Comparison of ENCODE assay signal across 9 cellular contexts in genomic region chr5:1385395-1386273, GRCh38. TPM values are rescaled to one million over a fixed set of nuclear protein-coding genes. Genes with fewer than 3 reads are reported as not detected.
DNase-seq lines count a peak whose midpoint lies in the region; ATAC-seq and TF ChIP-seq lines count a peak whose summit lies in the region.
"Had no signal": no experiment of that assay in that cellular context is flagged by ENCODE, and none has a peak within 500 bp of the region (broad histone marks: within the 10 kb centered on the region; RNA-seq: fewer than 3 reads in every experiment).

No MANE protein-coding gene starts in this region.

- H3K9ac ChIP-seq in KMS-11: peak overlapping the region; percentile 69
- H3K9ac ChIP-seq in parathyroid adenoma: no peak overlapping the region

- no peaks in the 10 kb centered on the region for H4K20me1 ChIP-seq in KMS-11 (ENCODE audit: insufficient read depth)

- H3K4me3 ChIP-seq in KMS-11 (IDR thresholded peaks at IDR 0.05; ENCODE audit: insufficient read depth, low read depth, low read length): peak overlapping the region; percentile 50
- H3K4me3 ChIP-seq in cardiac muscle cell: peak overlapping the region; percentile 38
- H3K4me3 ChIP-seq in parathyroid adenoma (ENCODE audit: low read depth, low read length): peak overlapping the region; percentile 68
- peak overlapping the region; percentile 21 to 78 (median 50) for H3K4me3 ChIP-seq in transverse colon

- no peaks in the 10 kb centered on the region for H3K9me3 ChIP-seq in cardiac muscle cell (ENCODE audit: low read depth)
- no peaks in the 10 kb centered on the region for H3K9me3 ChIP-seq in parathyroid adenoma (ENCODE audit: control insufficient read depth, low read length)
- H3K9me3 ChIP-seq in transverse colon: no peaks in the 10 kb centered on the region

- H3K27ac ChIP-seq in KMS-11 (peak overlapping the region; percentile 35; the same call in 1 of the 2 replicates), cardiac muscle cell (no peak overlapping the region), parathyroid adenoma (peak overlapping the region; percentile 63), transverse colon (peak overlapping the region; percentile 67 to 85 (median 80))

- H3K4me1 ChIP-seq in KMS-11 (ENCODE audit: low read depth, poor library complexity, severe bottlenecking): peaks cover 17% of the 10 kb centered on the region
- peaks cover 9% of the 10 kb centered on the region for H3K4me1 ChIP-seq in cardiac muscle cell (ENCODE audit: low read depth)
- H3K4me1 ChIP-seq in parathyroid adenoma: peaks cover 13% of the 10 kb centered on the region
- peaks cover 0 to 20% (median 15%) of the 10 kb centered on the region in 4 donors for H3K4me1 ChIP-seq in transverse colon

- TF ChIP-seq EP300 in transverse colon (IDR thresholded peaks at IDR 0.05; ENCODE audit: low read depth): no peak

- peak overlapping the region; percentile 50 for H2AFZ ChIP-seq in KMS-11 (ENCODE audit: low read depth)
- H2AFZ ChIP-seq in parathyroid adenoma: peak overlapping the region; percentile 94

- H3K79me2 ChIP-seq in KMS-11 (ENCODE audit: insufficient read depth, low read depth): no peaks in the 10 kb centered on the region
- H3K79me2 ChIP-seq in parathyroid adenoma: no peaks in the 10 kb centered on the region

- in situ Hi-C loops in SK-MEL-5 (cut with HindIII; ENCODE audit: low pct_unique_long_range_greater_than_20kb, low sequenced_read_pairs): no loop called here
- in situ Hi-C loops in transverse colon (cut with MboI; ENCODE audit: low pct_ligation_motif_present in 1 of 4, low pct_unique_long_range_greater_than_20kb in 1 of 4, low sequenced_read_pairs in 3 of 4): loop anchor here in 1 of 4 donors (25.0 kb wide), 1 partner anchor 252 kb away; no protein-coding TSS in a partner anchor

- H3K27me3 ChIP-seq in KMS-11 (ENCODE audit: insufficient read depth, low read depth): peaks cover 29% of the 10 kb centered on the region; the same call in 1 of the 2 replicates
- peaks cover 64% of the 10 kb centered on the region for H3K27me3 ChIP-seq in cardiac muscle cell
- H3K27me3 ChIP-seq in parathyroid adenoma (ENCODE audit: control insufficient read depth, insufficient read depth, low read length): no peaks in the 10 kb centered on the region
- H3K27me3 ChIP-seq in transverse colon: no peaks in the 10 kb centered on the region

- 21 to 97% methylated on average over 4 to 33 of the region's 48 CpGs for WGBS in transverse colon (ENCODE audit: low coverage in 1 of 2), 2 donors

- TF ChIP-seq CTCF in KMS-11 (conservative IDR thresholded peaks at IDR 0.05; ENCODE audit: low read depth, low read length) (no peak), cardiac muscle cell (IDR thresholded peaks at IDR 0.05; ENCODE audit: low read depth, low read length) (no peak), parathyroid adenoma (IDR thresholded peaks at IDR 0.05) (no peak), transverse colon (IDR thresholded peaks at IDR 0.05) (no peak)

- intact Hi-C loops in transverse colon (cut with DNase I; ENCODE audit: low total_unique reads): loop anchor here (5.0 kb wide), 1 partner anchor 257 kb away; no protein-coding TSS in a partner anchor

- H3K4me2 ChIP-seq in KMS-11 (peak overlapping the region; percentile 40), parathyroid adenoma (ENCODE audit: low read length) (peak overlapping the region; percentile 91)

- H3K36me3 ChIP-seq in KMS-11 (ENCODE audit: insufficient read depth) (no peaks in the 10 kb centered on the region), cardiac muscle cell (no peaks in the 10 kb centered on the region), parathyroid adenoma (ENCODE audit: control insufficient read depth, insufficient read depth, low read length) (no peaks in the 10 kb centered on the region), transverse colon (no peaks in the 10 kb centered on the region)

- DNase-seq in DMS53 treated with DMSO at 0.1 percent for 48 hours (lab: John Stamatoyannopoulos, UW; ENCODE audit: unreplicated experiment) (peak; percentile 94), SK-MEL-5 (ENCODE audit: low read depth, low spot score) (peak; percentile 66), cardiac muscle cell (ENCODE audit: low read depth in 1 of 2, low spot score in 1 of 2) (peak; percentile 67 to 78), transverse colon (peak; percentile 95)
- peak; percentile 84 for DNase-seq in activated naive CD4-positive, alpha-beta T cell treated with anti-CD3 and anti-CD28 coated beads, Interleukin-2, amount 50 U/mL, for 16 hours

- ATAC-seq in GM21717 (IDR thresholded peaks at IDR 0.05; ENCODE audit: unreplicated experiment): peak; percentile 94

- TF ChIP-seq POLR2A in transverse colon (IDR thresholded peaks at IDR 0.05): peak; percentile 84

RNA-seq across cellular contexts. Expression of gene CLPTM1L, which starts 40.7 kb away (rescaled TPM):
- 587 and 632 TPM in 2 replicates for total RNA-seq in SK-MEL-5 (2014; rRNA removed; shearing (Covaris generic))
- 423 and 440 TPM in 2 replicates for polyA plus RNA-seq in SK-MEL-5 (2015; cell fraction: cytosol; rRNA removed)
- polyA plus RNA-seq in SK-MEL-5 (2015; cell fraction: nucleus; rRNA removed): 193 and 205 TPM in 2 replicates
- 78.4 and 109 TPM in 2 replicates for total RNA-seq in cardiac muscle cell
- 108 and 154 TPM in 2 replicates for polyA plus RNA-seq in cardiac muscle cell
- 100 to 1,000 TPM in 2 of 4 donors, 10 to 100 TPM in 2; 78.0 to 143 (median 104) TPM for total RNA-seq in transverse colon

RNA-seq across cellular contexts. Expression of gene SLC6A3, which starts 59.6 kb away (rescaled TPM):
- not detected in 2 replicates for total RNA-seq in SK-MEL-5 (2014; rRNA removed; shearing (Covaris generic))
- polyA plus RNA-seq in SK-MEL-5 (2015; cell fraction: cytosol; rRNA removed): not detected in 2 replicates
- not detected in 2 replicates for polyA plus RNA-seq in SK-MEL-5 (2015; cell fraction: nucleus; rRNA removed)
- total RNA-seq in cardiac muscle cell (0.04 TPM in 1 of 2 replicates, not detected in the other), transverse colon (not detected)
- not detected in 2 replicates for polyA plus RNA-seq in cardiac muscle cell
- total RNA-seq: temporal lobe had no signal
